Comparison of ENCODE assay signal across 18 cellular contexts in the genomic region with DNA sequence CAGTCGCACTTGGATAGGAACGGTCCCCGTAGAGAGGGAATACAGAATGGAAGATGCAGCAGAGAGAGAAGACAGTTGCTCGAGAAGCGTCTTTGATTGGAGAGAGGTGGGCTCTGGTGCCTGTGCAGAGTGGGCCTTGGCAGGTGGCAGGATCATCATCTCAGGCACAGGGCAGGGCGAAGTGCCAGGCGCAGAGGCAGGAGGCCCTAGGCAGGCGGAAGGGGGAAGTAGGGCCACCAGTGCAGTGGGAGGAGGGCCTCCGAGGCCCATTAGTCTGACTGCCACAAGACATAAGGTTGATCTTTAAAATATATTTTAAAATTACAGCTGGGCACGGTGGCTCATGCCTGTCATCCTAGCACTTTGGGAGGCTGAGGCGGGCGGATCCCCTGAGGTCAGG. TPM values are rescaled to one million over a fixed set of nuclear protein-coding genes. Genes with fewer than 3 reads are reported as not detected.
DNase-seq lines count a peak whose midpoint lies in the region; ATAC-seq and TF ChIP-seq lines count a peak whose summit lies in the region.
"Had no signal": no experiment of that assay in that cellular context is flagged by ENCODE, and none has a peak within 500 bp of the region (broad histone marks: within the 10 kb centered on the region; RNA-seq: fewer than 3 reads in every experiment).

No MANE protein-coding gene starts in this region.

- no peaks in the 10 kb centered on the region for H3K9me3 ChIP-seq in effector memory CD4-positive, alpha-beta T cell (ENCODE audit: control insufficient read depth, low read length)
- no peaks in the 10 kb centered on the region for H3K9me3 ChIP-seq in upper lobe of right lung
- H3K9me3 ChIP-seq: ascending aorta, ovary, Peyer's patch, right lobe of liver, SK-N-SH had no signal

- peak overlapping the region; percentile 13 for H3K27ac ChIP-seq in effector memory CD4-positive, alpha-beta T cell (ENCODE audit: insufficient read depth, low read length, poor library complexity, severe bottlenecking)
- no peak overlapping the region for H3K27ac ChIP-seq in upper lobe of right lung
- H3K27ac ChIP-seq: ascending aorta, GM23248, ovary, Peyer's patch, right lobe of liver had no signal

- no peaks in the 10 kb centered on the region for H3K27me3 ChIP-seq in effector memory CD4-positive, alpha-beta T cell (replicated peaks; ENCODE audit: control insufficient read depth, insufficient read depth, low read length, poor library complexity, severe bottlenecking)
- no peaks in the 10 kb centered on the region for H3K27me3 ChIP-seq in upper lobe of right lung
- H3K27me3 ChIP-seq: ascending aorta, ovary, Peyer's patch, right lobe of liver had no signal

- H3K36me3 ChIP-seq in effector memory CD4-positive, alpha-beta T cell (ENCODE audit: control insufficient read depth, insufficient read depth, low read length): peaks cover 16% of the 10 kb centered on the region
- no peaks in the 10 kb centered on the region for H3K36me3 ChIP-seq in upper lobe of right lung
- H3K36me3 ChIP-seq: ascending aorta, ovary, Peyer's patch, right lobe of liver had no signal

- DNase-seq in cardiac septum (ENCODE audit: low spot score) (peak; percentile 51), left cardiac atrium (no peak), RPMI8226 (peak; percentile 77), upper lobe of right lung (peak; percentile 51), GM20000 (ENCODE audit: low spot score) (no peak), DMS153 treated with DMSO at 0.1 percent for 48 hours (lab: John Stamatoyannopoulos, UW; ENCODE audit: unreplicated experiment) (no peak)
- no peak for DNase-seq in effector memory CD4-positive, alpha-beta T cell
- DNase-seq: activated CD4-positive, alpha-beta memory T cell treated with anti-CD3 and anti-CD28 coated beads, Interleukin-2, amount 10 ng/mL, durations not matched to agents 7 days and 5 days; GM23248; KG1; NCI-H1048; ovary; right lobe of liver; SK-N-SH had no signal

- ATAC-seq in left cardiac atrium (no peak), upper lobe of right lung (no peak), HG02870 (IDR thresholded peaks at IDR 0.05; ENCODE audit: unreplicated experiment) (no peak)
- ATAC-seq: right lobe of liver had no signal

- no peak overlapping the region for H3K4me3 ChIP-seq in effector memory CD4-positive, alpha-beta T cell (ENCODE audit: insufficient read depth, low read depth, low read length, poor library complexity, severe bottlenecking)
- no peak overlapping the region for H3K4me3 ChIP-seq in upper lobe of right lung
- H3K4me3 ChIP-seq: ascending aorta, GM23248, ovary, Peyer's patch, right lobe of liver had no signal

- TF ChIP-seq CTCF in upper lobe of right lung (IDR thresholded peaks at IDR 0.05) (no peak), GM20000 (IDR thresholded peaks at IDR 0.05; ENCODE audit: extremely low read depth, missing control alignments) (no peak)

- peaks cover 18% of the 10 kb centered on the region for H3K4me1 ChIP-seq in effector memory CD4-positive, alpha-beta T cell (ENCODE audit: control insufficient read depth, insufficient read depth, low read length, poor library complexity, severe bottlenecking)
- no peaks in the 10 kb centered on the region for H3K4me1 ChIP-seq in upper lobe of right lung
- H3K4me1 ChIP-seq: Peyer's patch, right lobe of liver had no signal

- intact Hi-C loops in cardiac septum (cut with DNase I): loop anchor here (10.0 kb wide), 1 partner anchor 59 kb away; no protein-coding TSS in a partner anchor
- intact Hi-C loops in left cardiac atrium (cut with DNase I): no loop called here
- intact Hi-C loops in upper lobe of right lung (cut with DNase I): no loop called here

RNA-seq across cellular contexts. Expression of gene CARD11, which starts 10.1 kb away (rescaled TPM):
- total RNA-seq in cardiac septum (0.32 TPM), left cardiac atrium (1 to 10 TPM in 1 of 2 donors, under 1 TPM in 1; 0.42 to 1.3 TPM), upper lobe of right lung (5.8 TPM)
- total RNA-seq: G401, GM23248 had no signal

Comparison
In these comparisons a context has a peak if more than half of its experiments do, and no peak if none do; other contexts are left out.
1. DNase-seq: peak in cardiac septum (single experiment), RPMI8226 (single experiment) and upper lobe of right lung (single experiment); none in left cardiac atrium (single experiment), effector memory CD4-positive, alpha-beta T cell (0 of 3), GM20000 (single experiment) and DMS153 treated with DMSO at 0.1 percent for 48 hours (single experiment).